In the genomic region with DNA sequence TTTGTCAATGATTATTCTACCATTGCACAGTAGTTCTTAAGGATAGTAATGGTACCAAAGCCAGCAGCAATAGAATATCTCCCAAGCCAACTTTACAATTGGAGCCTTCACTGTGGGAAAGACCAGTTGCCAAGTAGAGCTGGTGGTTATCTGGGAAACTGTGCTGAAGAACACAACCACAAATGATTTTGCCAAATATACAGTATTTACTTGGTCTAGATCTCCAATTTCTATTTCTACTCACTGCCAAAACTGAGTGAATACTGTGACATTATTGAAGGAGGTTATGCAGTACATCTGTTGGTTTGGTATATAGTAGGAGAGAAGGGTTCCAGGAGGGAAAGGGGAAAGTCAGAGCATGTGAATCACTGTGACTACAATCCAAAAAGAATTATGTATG, we compare ENCODE assay signal across 1 cellular context.
TF ChIP-seq lines count a peak whose summit lies in the region.

No MANE protein-coding gene starts in this region.

TF ChIP-seq in GM12878, 131 proteins besides CTCF, POLR2A, EP300 and RAD21:
- TF ChIP-seq SMC3 (IDR thresholded peaks at IDR 0.05; ENCODE audit: borderline replicate concordance, low read length) (no peak), CEBPB (IDR thresholded peaks at IDR 0.05; ENCODE audit: borderline replicate concordance in 1 of 2, low read depth in 2 of 2, low read length in 2 of 2) (no peak), SUPT20H (IDR thresholded peaks at IDR 0.05; ENCODE audit: borderline replicate concordance, control insufficient read depth, low read depth, low read length) (no peak), NFIC (IDR thresholded peaks at IDR 0.05; ENCODE audit: low read depth, low read length) (no peak), ESRRA (IDR thresholded peaks at IDR 0.05; ENCODE audit: low read length) (no peak)
- TF ChIP-seq, protein P1, sequence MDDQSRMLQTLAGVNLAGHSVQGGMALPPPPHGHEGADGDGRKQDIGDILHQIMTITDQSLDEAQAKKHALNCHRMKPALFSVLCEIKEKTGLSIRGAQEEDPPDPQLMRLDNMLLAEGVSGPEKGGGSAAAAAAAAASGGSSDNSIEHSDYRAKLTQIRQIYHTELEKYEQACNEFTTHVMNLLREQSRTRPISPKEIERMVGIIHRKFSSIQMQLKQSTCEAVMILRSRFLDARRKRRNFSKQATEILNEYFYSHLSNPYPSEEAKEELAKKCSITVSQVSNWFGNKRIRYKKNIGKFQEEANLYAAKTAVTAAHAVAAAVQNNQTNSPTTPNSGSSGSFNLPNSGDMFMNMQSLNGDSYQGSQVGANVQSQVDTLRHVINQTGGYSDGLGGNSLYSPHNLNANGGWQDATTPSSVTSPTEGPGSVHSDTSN (IDR thresholded peaks at IDR 0.05; ENCODE audit: insufficient replicate concordance, low read depth, low read length): no peak
- TF ChIP-seq, protein P2, sequence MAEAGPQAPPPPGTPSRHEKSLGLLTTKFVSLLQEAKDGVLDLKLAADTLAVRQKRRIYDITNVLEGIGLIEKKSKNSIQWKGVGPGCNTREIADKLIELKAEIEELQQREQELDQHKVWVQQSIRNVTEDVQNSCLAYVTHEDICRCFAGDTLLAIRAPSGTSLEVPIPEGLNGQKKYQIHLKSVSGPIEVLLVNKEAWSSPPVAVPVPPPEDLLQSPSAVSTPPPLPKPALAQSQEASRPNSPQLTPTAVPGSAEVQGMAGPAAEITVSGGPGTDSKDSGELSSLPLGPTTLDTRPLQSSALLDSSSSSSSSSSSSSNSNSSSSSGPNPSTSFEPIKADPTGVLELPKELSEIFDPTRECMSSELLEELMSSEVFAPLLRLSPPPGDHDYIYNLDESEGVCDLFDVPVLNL (IDR thresholded peaks at IDR 0.05; ENCODE audit: low read depth, low read length): no peak
